8 cellular contexts compared by ENCODE assay signal in genomic region chr10:133260895-133261725, GRCh38. TPM values are rescaled to one million over a fixed set of nuclear protein-coding genes. Genes with fewer than 3 reads are reported as not detected.
DNase-seq lines count a peak whose midpoint lies in the region; TF ChIP-seq lines count a peak whose summit lies in the region.

No MANE protein-coding gene starts in this region.

- DNase-seq in NCI-H2081 (lab: John Stamatoyannopoulos, UW), result peak; percentile 39 to 50
- no peak for DNase-seq in NCI-H2081 treated with DMSO at 0.1 percent for 48 hours (lab: John Stamatoyannopoulos, UW)
- DNase-seq in NAMALWA (ENCODE audit: low spot score), result peak; percentile 83
- peak; percentile 59 for DNase-seq in activated CD8-positive, alpha-beta memory T cell treated with anti-CD3 and anti-CD28 coated beads, Interleukin-2, amount 50 U/mL, for 24 hours (ENCODE audit: extremely low read depth)

- peak overlapping the region; percentile 61 to 78 (median 73) for H3K4me3 Mint-ChIP-seq in nephron

- peaks cover 5% of the 10 kb centered on the region for H3K4me1 Mint-ChIP-seq in nephron

- POLR2A ChIA-PET in HEK293 (lab: Yijun Ruan, JAX), result no interaction called here

- no peaks in the 10 kb centered on the region for H3K9me3 Mint-ChIP-seq in nephron

- CTCF ChIA-PET in HEK293 (lab: Yijun Ruan, JAX), result interaction anchor here (0.6 to 1.1 kb wide), 2 partner anchors 16 to 294 kb away, joined by 3 read pairs; no protein-coding TSS in a partner anchor

- H3K27me3 ChIP-seq in esophagus (ENCODE audit: control insufficient read depth in 1 of 2, insufficient read depth in 2 of 2, low read length in 2 of 2) (no peaks in the 10 kb centered on the region), thymus (ENCODE audit: control insufficient read depth, insufficient read depth) (no peaks in the 10 kb centered on the region)

- H3K4me1 ChIP-seq in HEK293 (ENCODE audit: control insufficient read depth, insufficient read depth, low read length), result peaks cover 3% of the 10 kb centered on the region
- peaks cover 9 to 50% of the 10 kb centered on the region in 2 donors for H3K4me1 ChIP-seq in esophagus (ENCODE audit: control insufficient read depth in 2 of 2, insufficient read depth in 2 of 2, low read length in 1 of 2)
- peaks cover 26% of the 10 kb centered on the region for H3K4me1 ChIP-seq in thymus (ENCODE audit: control insufficient read depth, insufficient read depth, low read length)

- TF ChIP-seq CTCF in HEK293 (tag by site-specific recombination; IDR thresholded peaks at IDR 0.05), result 0 out of 2 replicates have a peak, but pooled peaks have one; percentile 31
- TF ChIP-seq CTCF in nephron (IDR thresholded peaks at IDR 0.05; ENCODE audit: unreplicated experiment in 3 of 3), result no peak

- peak overlapping the region; percentile 37; the same call in 1 of the 2 replicates for H3K27ac ChIP-seq in HEK293 (ENCODE audit: extremely low read depth, low read depth, low read length)
- peak overlapping the region; percentile 83 to 84 for H3K27ac ChIP-seq in esophagus (ENCODE audit: low read depth in 2 of 2, low read length in 1 of 2)
- peak overlapping the region; percentile 81 for H3K27ac ChIP-seq in thymus (ENCODE audit: low read depth)

- no peaks in the 10 kb centered on the region for H3K9me3 ChIP-seq in HEK293 (ENCODE audit: control insufficient read depth, insufficient read depth, low read depth, low read length)
- no peaks in the 10 kb centered on the region for H3K9me3 ChIP-seq in esophagus (ENCODE audit: control insufficient read depth in 2 of 2, insufficient read depth in 1 of 2, low read depth in 1 of 2, low read length in 1 of 2)
- no peaks in the 10 kb centered on the region for H3K9me3 ChIP-seq in thymus (ENCODE audit: control insufficient read depth)

- H3K36me3 ChIP-seq in HEK293 (ENCODE audit: control insufficient read depth in 2 of 2, insufficient read depth in 1 of 2, low read length in 2 of 2), result no peaks in the 10 kb centered on the region
- peaks cover 0 to 2% of the 10 kb centered on the region in 2 donors for H3K36me3 ChIP-seq in esophagus (ENCODE audit: control insufficient read depth in 2 of 2, insufficient read depth in 2 of 2, low read length in 1 of 2)
- H3K36me3 ChIP-seq in thymus (ENCODE audit: control insufficient read depth, insufficient read depth), result no peaks in the 10 kb centered on the region

- no peaks in the 10 kb centered on the region for H3K36me3 Mint-ChIP-seq in nephron (ENCODE audit: low read depth)

- no peak overlapping the region for H3K27ac Mint-ChIP-seq in nephron

- 22 to 24% methylated on average over 42 to 50 of the region's 50 CpGs for whole genome bisulfite sequencing in esophagus, 2 donors
- 36% methylated on average over 50 of the region's 50 CpGs for WGBS in thymus

- peak overlapping the region; percentile 60 for H3K4me3 ChIP-seq in HEK293 (ENCODE audit: low read depth, low read length)
- peak overlapping the region; percentile 66 to 68 for H3K4me3 ChIP-seq in esophagus (ENCODE audit: low read depth in 1 of 2, low read length in 2 of 2)
- peak overlapping the region; percentile 85 for H3K4me3 ChIP-seq in thymus (ENCODE audit: low read length)

- H3K27me3 Mint-ChIP-seq in nephron (ENCODE audit: low read depth), result peaks cover 18% of the 10 kb centered on the region

TF ChIP-seq in HEK293, 187 proteins besides CTCF, POLR2A, EP300 and RAD21 (continues in another document):
- peak; percentile 43 for TF ChIP-seq KLF9 (tag by site-specific recombination; IDR thresholded peaks at IDR 0.05; ENCODE audit: low read depth)
- no peak for TF ChIP-seq ZNF223 (tag by site-specific recombination; IDR thresholded peaks at IDR 0.05)
- TF ChIP-seq ZNF837 (tag by site-specific recombination; IDR thresholded peaks at IDR 0.05), result no peak
- no peak for TF ChIP-seq ZNF768 (tag by site-specific recombination; IDR thresholded peaks at IDR 0.05)
- TF ChIP-seq ZNF629 (tag by site-specific recombination; IDR thresholded peaks at IDR 0.05), result no peak
- TF ChIP-seq ZNF521 (tag by site-specific recombination; IDR thresholded peaks at IDR 0.05), result no peak
- no peak for TF ChIP-seq ZNF560 (tag by site-specific recombination; IDR thresholded peaks at IDR 0.05; ENCODE audit: borderline replicate concordance)
- TF ChIP-seq ZNF530 (tag by site-specific recombination; IDR thresholded peaks at IDR 0.05; ENCODE audit: low read depth), result no peak
- no peak for TF ChIP-seq ZNF529 (tag by site-specific recombination; IDR thresholded peaks at IDR 0.05; ENCODE audit: insufficient replicate concordance)
- no peak for TF ChIP-seq ZNF302 (tag by site-specific recombination; IDR thresholded peaks at IDR 0.05; ENCODE audit: low read depth)
- TF ChIP-seq, protein P1, sequence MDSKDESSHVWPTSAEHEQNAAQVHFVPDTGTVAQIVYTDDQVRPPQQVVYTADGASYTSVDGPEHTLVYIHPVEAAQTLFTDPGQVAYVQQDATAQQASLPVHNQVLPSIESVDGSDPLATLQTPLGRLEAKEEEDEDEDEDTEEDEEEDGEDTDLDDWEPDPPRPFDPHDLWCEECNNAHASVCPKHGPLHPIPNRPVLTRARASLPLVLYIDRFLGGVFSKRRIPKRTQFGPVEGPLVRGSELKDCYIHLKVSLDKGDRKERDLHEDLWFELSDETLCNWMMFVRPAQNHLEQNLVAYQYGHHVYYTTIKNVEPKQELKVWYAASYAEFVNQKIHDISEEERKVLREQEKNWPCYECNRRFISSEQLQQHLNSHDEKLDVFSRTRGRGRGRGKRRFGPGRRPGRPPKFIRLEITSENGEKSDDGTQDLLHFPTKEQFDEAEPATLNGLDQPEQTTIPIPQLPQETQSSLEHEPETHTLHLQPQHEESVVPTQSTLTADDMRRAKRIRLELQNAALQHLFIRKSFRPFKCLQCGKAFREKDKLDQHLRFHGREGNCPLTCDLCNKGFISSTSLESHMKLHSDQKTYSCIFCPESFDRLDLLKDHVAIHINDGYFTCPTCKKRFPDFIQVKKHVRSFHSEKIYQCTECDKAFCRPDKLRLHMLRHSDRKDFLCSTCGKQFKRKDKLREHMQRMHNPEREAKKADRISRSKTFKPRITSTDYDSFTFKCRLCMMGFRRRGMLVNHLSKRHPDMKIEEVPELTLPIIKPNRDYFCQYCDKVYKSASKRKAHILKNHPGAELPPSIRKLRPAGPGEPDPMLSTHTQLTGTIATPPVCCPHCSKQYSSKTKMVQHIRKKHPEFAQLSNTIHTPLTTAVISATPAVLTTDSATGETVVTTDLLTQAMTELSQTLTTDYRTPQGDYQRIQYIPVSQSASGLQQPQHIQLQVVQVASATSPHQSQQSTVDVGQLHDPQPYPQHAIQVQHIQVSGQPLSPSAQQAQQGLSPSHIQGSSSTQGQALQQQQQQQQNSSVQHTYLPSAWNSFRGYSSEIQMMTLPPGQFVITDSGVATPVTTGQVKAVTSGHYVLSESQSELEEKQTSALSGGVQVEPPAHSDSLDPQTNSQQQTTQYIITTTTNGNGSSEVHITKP (tag by site-specific recombination; IDR thresholded peaks at IDR 0.05), result no peak
- TF ChIP-seq ELK4 (IDR thresholded peaks at IDR 0.05; ENCODE audit: borderline replicate concordance, low read depth, low read length), result no peak
- TF ChIP-seq HOXC10 (CRISPR knock-in tag; IDR thresholded peaks at IDR 0.05), result no peak
- no peak for TF ChIP-seq ZNF433 (tag by site-specific recombination; IDR thresholded peaks at IDR 0.05; ENCODE audit: low read depth)
- TF ChIP-seq, protein P2, sequence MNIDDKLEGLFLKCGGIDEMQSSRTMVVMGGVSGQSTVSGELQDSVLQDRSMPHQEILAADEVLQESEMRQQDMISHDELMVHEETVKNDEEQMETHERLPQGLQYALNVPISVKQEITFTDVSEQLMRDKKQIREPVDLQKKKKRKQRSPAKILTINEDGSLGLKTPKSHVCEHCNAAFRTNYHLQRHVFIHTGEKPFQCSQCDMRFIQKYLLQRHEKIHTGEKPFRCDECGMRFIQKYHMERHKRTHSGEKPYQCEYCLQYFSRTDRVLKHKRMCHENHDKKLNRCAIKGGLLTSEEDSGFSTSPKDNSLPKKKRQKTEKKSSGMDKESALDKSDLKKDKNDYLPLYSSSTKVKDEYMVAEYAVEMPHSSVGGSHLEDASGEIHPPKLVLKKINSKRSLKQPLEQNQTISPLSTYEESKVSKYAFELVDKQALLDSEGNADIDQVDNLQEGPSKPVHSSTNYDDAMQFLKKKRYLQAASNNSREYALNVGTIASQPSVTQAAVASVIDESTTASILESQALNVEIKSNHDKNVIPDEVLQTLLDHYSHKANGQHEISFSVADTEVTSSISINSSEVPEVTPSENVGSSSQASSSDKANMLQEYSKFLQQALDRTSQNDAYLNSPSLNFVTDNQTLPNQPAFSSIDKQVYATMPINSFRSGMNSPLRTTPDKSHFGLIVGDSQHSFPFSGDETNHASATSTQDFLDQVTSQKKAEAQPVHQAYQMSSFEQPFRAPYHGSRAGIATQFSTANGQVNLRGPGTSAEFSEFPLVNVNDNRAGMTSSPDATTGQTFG (tag by site-specific recombination; IDR thresholded peaks at IDR 0.05; ENCODE audit: borderline replicate concordance), result no peak

RNA-seq across cellular contexts. Expression of gene ADAM8, which starts 15.6 kb away (rescaled TPM):
- polyA plus RNA-seq in esophagus (1 to 10 TPM; 2.4 to 2.6 TPM), thymus (19.2 TPM)

RNA-seq across cellular contexts. Expression of gene VENTX, which starts 23.5 kb away (rescaled TPM):
- polyA plus RNA-seq in esophagus, result under 1 TPM; 0.12 to 0.37 TPM
- 1.5 TPM for polyA plus RNA-seq in thymus

RNA-seq across cellular contexts. Expression of gene UTF1, which starts 31.1 kb away (rescaled TPM):
- polyA plus RNA-seq in esophagus (not detected), thymus (0.02 TPM)

RNA-seq across cellular contexts. Expression of gene TUBGCP2, which starts 47.6 kb away (rescaled TPM):
- polyA plus RNA-seq in esophagus (10 to 100 TPM; 25.5 to 49.3 TPM), thymus (164 TPM)

RNA-seq across cellular contexts. Expression of gene ZNF511, which starts 47.6 kb away (rescaled TPM):
- polyA plus RNA-seq in esophagus (10 to 100 TPM; 28.4 to 41.7 TPM), thymus (39.1 TPM)
